16 cellular contexts compared by ENCODE assay signal in the genomic region with DNA sequence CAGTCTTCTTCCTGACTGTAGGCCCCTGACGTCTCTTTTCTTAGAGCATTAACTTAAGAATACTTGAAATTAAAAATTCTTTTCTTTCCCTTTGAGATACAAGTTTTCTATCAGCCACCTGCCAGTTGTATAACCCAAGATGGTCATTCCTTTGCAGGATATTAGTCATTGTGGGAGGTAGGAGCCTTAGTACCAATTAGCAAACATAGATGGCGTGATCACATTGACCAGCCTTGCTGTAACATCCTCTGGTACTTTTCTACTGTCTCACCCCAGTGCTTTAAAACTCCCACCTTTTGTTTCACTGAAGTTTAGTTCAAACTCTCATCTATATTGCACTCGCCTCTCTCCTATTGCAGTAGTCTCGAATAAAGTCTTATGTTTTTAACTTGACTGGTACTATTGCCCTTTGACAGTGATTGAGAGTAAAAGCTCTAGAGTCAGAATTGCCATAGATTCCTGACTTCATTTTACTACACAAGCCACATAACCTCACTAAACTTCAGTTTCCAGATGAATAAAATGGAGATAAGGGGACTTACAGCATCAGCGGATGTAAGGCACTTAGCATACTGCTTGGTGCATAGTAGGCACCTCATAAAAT.
"Had no signal": no experiment of that assay in that cellular context is flagged by ENCODE, and none has a peak within 500 bp of the region (broad histone marks: within the 10 kb centered on the region; RNA-seq: fewer than 3 reads in every experiment).

No MANE protein-coding gene starts in this region.

- H3K4me1 Mint-ChIP-seq: activated CD4-positive, alpha-beta T cell treated with anti-CD3 and anti-CD28 coated beads, Interleukin-2, amount 10 ng/mL, durations not matched to agents 7 days and 5 days; activated naive CD4-positive, alpha-beta T cell treated with anti-CD3 and anti-CD28 coated beads, Interleukin-2, amount 50 U/mL, for 24 hours had no signal

- H3K9me3 Mint-ChIP-seq: activated CD4-positive, alpha-beta T cell treated with anti-CD3 and anti-CD28 coated beads, Interleukin-2, amount 10 ng/mL, durations not matched to agents 7 days and 5 days; activated naive CD4-positive, alpha-beta T cell treated with anti-CD3 and anti-CD28 coated beads, Interleukin-2, amount 50 U/mL, for 24 hours; activated T-cell treated with anti-CD3 and anti-CD28 coated beads, Interleukin-2, amount 50 U/mL, for 24 hours had no signal

- H3K27me3 Mint-ChIP-seq: activated CD4-positive, alpha-beta T cell treated with anti-CD3 and anti-CD28 coated beads, Interleukin-2, amount 10 ng/mL, durations not matched to agents 7 days and 5 days; activated naive CD4-positive, alpha-beta T cell treated with anti-CD3 and anti-CD28 coated beads, Interleukin-2, amount 50 U/mL, for 24 hours; activated T-cell treated with anti-CD3 and anti-CD28 coated beads, Interleukin-2, amount 50 U/mL, for 24 hours; naive thymus-derived CD8-positive, alpha-beta T cell had no signal

- ATAC-seq: activated CD8-positive, alpha-beta T cell treated with anti-CD3 and anti-CD28 coated beads, Interleukin-2, amount 10 ng/mL, durations not matched to agents 7 days and 5 days; naive thymus-derived CD8-positive, alpha-beta T cell had no signal

- DNase-seq: activated CD4-positive, alpha-beta T cell treated with anti-CD3 and anti-CD28 coated beads, Interleukin-2, amount 10 ng/mL, durations not matched to agents 7 days and 5 days; activated CD4-positive, CD25-positive, alpha-beta regulatory T cell; activated CD8-positive, alpha-beta T cell treated with anti-CD3 and anti-CD28 coated beads, Interleukin-2, amount 10 ng/mL, durations not matched to agents 7 days and 5 days; activated effector memory CD4-positive, alpha-beta T cell treated with anti-CD3 and anti-CD28 coated beads, Interleukin-2, amount 50 U/mL, for 16 hours; activated T-cell treated with anti-CD3 and anti-CD28 coated beads, Interleukin-2, amount 50 U/mL, for 24 hours; adrenal gland; effector CD8-positive, alpha-beta T cell; mesenchymal stem cell; naive thymus-derived CD8-positive, alpha-beta T cell; stimulated activated CD4-positive, alpha-beta T cell treated with anti-CD3 and anti-CD28 coated beads, Interleukin-12 subunit alpha, Interleukin-12 subunit beta, amount 100 ng/mL, for 4 hours; stimulated activated CD4-positive, alpha-beta T cell treated with anti-CD3 and anti-CD28 coated beads, Interleukin-1b, Interleukin-23, amount 100 ng/mL, for 48 hours; stimulated activated CD8-positive, alpha-beta memory T cell treated with anti-CD3 and anti-CD28 coated beads, Interleukin-4, amount 100 ng/mL, for 48 hours; stimulated activated naive CD4-positive, alpha-beta T cell treated with Interleukin-2 at 50 U/mL for 16 hours; T-helper 9 cell; thyroid gland had no signal

- H3K27ac Mint-ChIP-seq: activated CD4-positive, alpha-beta T cell treated with anti-CD3 and anti-CD28 coated beads, Interleukin-2, amount 10 ng/mL, durations not matched to agents 7 days and 5 days; activated CD8-positive, alpha-beta T cell treated with anti-CD3 and anti-CD28 coated beads, Interleukin-2, amount 10 ng/mL, durations not matched to agents 7 days and 5 days; activated naive CD4-positive, alpha-beta T cell treated with anti-CD3 and anti-CD28 coated beads, Interleukin-2, amount 50 U/mL, for 24 hours; activated T-cell treated with anti-CD3 and anti-CD28 coated beads, Interleukin-2, amount 50 U/mL, for 24 hours; naive thymus-derived CD8-positive, alpha-beta T cell had no signal

- H3K4me3 Mint-ChIP-seq: activated CD4-positive, alpha-beta T cell treated with anti-CD3 and anti-CD28 coated beads, Interleukin-2, amount 10 ng/mL, durations not matched to agents 7 days and 5 days; activated CD8-positive, alpha-beta T cell treated with anti-CD3 and anti-CD28 coated beads, Interleukin-2, amount 10 ng/mL, durations not matched to agents 7 days and 5 days; activated naive CD4-positive, alpha-beta T cell treated with anti-CD3 and anti-CD28 coated beads, Interleukin-2, amount 50 U/mL, for 24 hours; activated T-cell treated with anti-CD3 and anti-CD28 coated beads, Interleukin-2, amount 50 U/mL, for 24 hours; naive thymus-derived CD8-positive, alpha-beta T cell had no signal
